8 cellular contexts compared by ENCODE assay signal in genomic region chr4:98657531-98658286, GRCh38. TPM values are rescaled to one million over a fixed set of nuclear protein-coding genes. Genes with fewer than 3 reads are reported as not detected.
DNase-seq lines count a peak whose midpoint lies in the region; ATAC-seq, FAIRE-seq and TF ChIP-seq lines count a peak whose summit lies in the region.

No MANE protein-coding gene starts in this region.

- peak overlapping the region; percentile 77 for H3K27ac Mint-ChIP-seq in CD4-positive, alpha-beta T cell

- no peak overlapping the region for H3K27ac ChIP-seq in CD4-positive, alpha-beta T cell (ENCODE audit: low read depth, low read length)
- H3K27ac ChIP-seq in small intestine (ENCODE audit: low read depth in 1 of 2, low read length in 1 of 2), result peak overlapping the region in 1 of 2 donors; percentile 64

- no peaks in the 10 kb centered on the region for H3K27me3 Mint-ChIP-seq in CD4-positive, alpha-beta T cell

- peaks cover 0 to 6% of the 10 kb centered on the region in 2 donors for H3K4me1 ChIP-seq in small intestine (ENCODE audit: control insufficient read depth in 2 of 2, insufficient read depth in 1 of 2, low read depth in 1 of 2, low read length in 1 of 2)

- peak overlapping the region; percentile 89 for H3K4me3 Mint-ChIP-seq in CD4-positive, alpha-beta T cell

- H3K4me3 ChIP-seq in bronchial epithelial cell (ENCODE audit: low read depth, low read length) (peak overlapping the region; percentile 60), small intestine (ENCODE audit: low read depth in 1 of 2, low read length in 2 of 2) (peak overlapping the region; percentile 53 to 62)

- no peaks in the 10 kb centered on the region for H3K27me3 ChIP-seq in CD4-positive, alpha-beta T cell (ENCODE audit: control insufficient read depth, insufficient read depth, low read length)
- no peaks in the 10 kb centered on the region for H3K27me3 ChIP-seq in bronchial epithelial cell (ENCODE audit: control insufficient read depth, insufficient read depth, low read length)
- H3K27me3 ChIP-seq in small intestine (ENCODE audit: control insufficient read depth in 2 of 2, insufficient read depth in 2 of 2, low read length in 2 of 2), result peaks cover 0 to 2% of the 10 kb centered on the region in 2 donors

- FAIRE-seq in bronchial epithelial cell (lab: Jason Lieb, UNC) (peak; percentile 72), small intestine (lab: Jason Lieb, UNC) (no peak)

- H3K9me3 Mint-ChIP-seq in CD4-positive, alpha-beta T cell, result no peaks in the 10 kb centered on the region

- peaks cover 9% of the 10 kb centered on the region for H3K36me3 Mint-ChIP-seq in CD4-positive, alpha-beta T cell (ENCODE audit: low read depth)

- 1% methylated on average over 46 of the region's 46 CpGs for WGBS in small intestine, 3 donors

- peaks cover 87% of the 10 kb centered on the region for H3K4me1 Mint-ChIP-seq in CD4-positive, alpha-beta T cell (ENCODE audit: low read depth)

- TF ChIP-seq CTCF in CD4-positive, alpha-beta T cell (IDR thresholded peaks at IDR 0.05), result no peak
- TF ChIP-seq CTCF in bronchial epithelial cell (IDR thresholded peaks at IDR 0.05; ENCODE audit: insufficient read depth, low read length, severe bottlenecking), result no peak

- CTCF ChIA-PET in CD4-positive, alpha-beta T cell (lab: Charles Lee), result interaction anchor here (0.7 to 1.3 kb wide), 5 partner anchors 15 to 398 kb away, joined by 3 to 5 read pairs (median 5); partner anchors contain the start of gene METAP1

- intact Hi-C loops in CD4-positive, alpha-beta T cell (cut with DNase I, micrococcal nuclease), result loop anchor here (2.0 to 5.0 kb wide), 4 partner anchors 45 to 435 kb away; partner anchors contain the start of gene RAP1GDS1 (in 1 of the 2)

- no peaks in the 10 kb centered on the region for H3K36me3 ChIP-seq in bronchial epithelial cell (ENCODE audit: control insufficient read depth, insufficient read depth, low read length)
- H3K36me3 ChIP-seq in small intestine (ENCODE audit: control insufficient read depth in 2 of 2, insufficient read depth in 2 of 2, low read length in 2 of 2), result no peaks in the 10 kb centered on the region

- POLR2A ChIA-PET in CD4-positive, alpha-beta T cell (lab: Charles Lee), result interaction anchor here (0.8 to 3.2 kb wide), 16 partner anchors 9 to 397 kb away, joined by 3 to 16 read pairs (median 6); partner anchors contain the start of genes EIF4E, METAP1 and RAP1GDS1

- DNase-seq in CD4-positive, alpha-beta T cell, result peak in 9 of 10 experiments; percentile 7 to 43 (median 20)
- DNase-seq in KG1 (lab: John Stamatoyannopoulos, UW), result peak; percentile 40
- DNase-seq in T-helper 2 cell, result peak in 3 of 5 experiments; percentile 11 to 79 (median 24)
- DNase-seq in bronchial epithelial cell (ENCODE audit: low read depth), result peak; percentile 78
- DNase-seq in inferior parietal cortex (ENCODE audit: extremely low spot score), result peak; percentile 72
- DNase-seq in small intestine, result peak; percentile 17

- peak; percentile 21 for ATAC-seq in CD4-positive, alpha-beta T cell (ENCODE audit: poor library complexity)
- ATAC-seq in GM21390 (IDR thresholded peaks at IDR 0.05; ENCODE audit: unreplicated experiment) (peak; percentile 11), GM18519 (IDR thresholded peaks at IDR 0.05; ENCODE audit: low FRiP score, unreplicated experiment) (no peak)

- H3K9me3 ChIP-seq in CD4-positive, alpha-beta T cell (ENCODE audit: control insufficient read depth, low read length), result no peaks in the 10 kb centered on the region
- H3K9me3 ChIP-seq in small intestine (ENCODE audit: control insufficient read depth, low read depth), result no peaks in the 10 kb centered on the region

RNA-seq across cellular contexts. Expression of gene TSPAN5, which starts 0.7 kb away (rescaled TPM):
- 1 to 10 TPM; 1.8 to 2.8 TPM for total RNA-seq in CD4-positive, alpha-beta T cell
- 12.7 and 13.7 TPM in 2 replicates for total RNA-seq in bronchial epithelial cell
- 1 to 10 TPM in 2 of 3 donors, under 1 TPM in 1; 0.67 to 3.0 (median 1.4) TPM for polyA plus RNA-seq in small intestine

Comparison
In these comparisons a context has a peak if more than half of its experiments do, and no peak if none do; other contexts are left out.
1. DNase-seq: peak in every context shown above with its lines; median percentile 78 in bronchial epithelial cell; 72 in inferior parietal cortex; 40 in KG1; 24 in T-helper 2 cell; 20 in CD4-positive, alpha-beta T cell; 17 in small intestine.